Comparison of ENCODE assay signal across 27 cellular contexts in the genomic region with DNA sequence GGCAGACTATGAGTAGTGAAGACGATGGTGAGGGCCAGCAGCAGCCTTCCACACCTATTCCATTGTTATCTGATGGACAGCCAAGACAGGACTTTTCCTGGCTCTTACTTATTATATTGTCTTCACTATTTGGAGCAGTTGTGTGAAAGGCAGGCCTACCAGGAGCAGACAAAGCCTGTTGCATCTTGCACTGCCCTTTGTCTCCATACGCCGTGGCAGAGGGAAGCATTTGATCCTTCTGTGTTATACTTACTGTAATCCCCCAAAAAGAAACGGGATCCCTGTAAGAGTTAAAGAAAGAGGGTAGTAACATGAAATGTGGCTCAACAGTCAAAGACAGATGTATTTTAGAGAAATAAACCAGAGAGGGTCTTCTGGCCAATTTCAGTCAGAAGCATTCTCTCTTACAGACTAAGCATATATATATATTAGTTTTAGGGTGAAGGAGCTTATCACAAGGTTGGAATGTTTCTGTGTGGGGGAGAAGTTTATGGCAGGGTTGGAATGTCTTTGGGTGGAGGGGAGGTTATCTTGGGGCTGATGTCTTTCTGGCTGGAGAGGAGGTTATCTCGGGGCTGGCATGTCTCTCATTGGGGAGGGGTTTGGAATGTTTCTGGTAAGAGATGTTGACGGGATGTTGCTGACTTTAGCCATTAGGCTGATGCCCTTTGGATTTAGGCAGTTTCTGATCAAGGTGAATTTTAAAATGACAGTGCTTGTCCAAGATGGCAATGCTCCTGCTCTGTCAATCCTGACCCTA. TPM values are rescaled to one million over a fixed set of nuclear protein-coding genes. Genes with fewer than 3 reads are reported as not detected.
DNase-seq lines count a peak whose midpoint lies in the region; ATAC-seq and TF ChIP-seq lines count a peak whose summit lies in the region.
"Had no signal": no experiment of that assay in that cellular context is flagged by ENCODE, and none has a peak within 500 bp of the region (broad histone marks: within the 10 kb centered on the region; RNA-seq: fewer than 3 reads in every experiment).

No MANE protein-coding gene starts in this region.

- H3K36me3 ChIP-seq in endodermal cell (ENCODE audit: control insufficient read depth, insufficient read depth, low read length), result no peaks in the 10 kb centered on the region
- H3K36me3 ChIP-seq in smooth muscle cell (ENCODE audit: low read depth), result no peaks in the 10 kb centered on the region
- H3K36me3 ChIP-seq: BLaER1 had no signal

- H3K4me1 ChIP-seq in endodermal cell (ENCODE audit: control insufficient read depth, insufficient read depth, low read length) (no peaks in the 10 kb centered on the region), smooth muscle cell (ENCODE audit: low read depth) (peaks cover 15% of the 10 kb centered on the region)
- H3K4me1 ChIP-seq: BLaER1 had no signal

- H3K4me2 ChIP-seq in smooth muscle cell, result no peak overlapping the region
- H3K4me2 ChIP-seq: BLaER1, SK-N-SH had no signal

- H3K9me3 Mint-ChIP-seq in endodermal cell (no peaks in the 10 kb centered on the region), mesothelial cell of epicardium (peaks cover 3% of the 10 kb centered on the region)
- H3K9me3 Mint-ChIP-seq: CD4-positive, alpha-beta T cell had no signal

- H4K20me1 ChIP-seq in smooth muscle cell (ENCODE audit: low read depth), result no peaks in the 10 kb centered on the region
- H4K20me1 ChIP-seq: BLaER1 had no signal

- H3K27me3 ChIP-seq in endodermal cell (ENCODE audit: control insufficient read depth, insufficient read depth, low read length, poor library complexity, severe bottlenecking), result no peaks in the 10 kb centered on the region
- no peaks in the 10 kb centered on the region for H3K27me3 ChIP-seq in smooth muscle cell (ENCODE audit: low read depth)
- H3K27me3 ChIP-seq: BLaER1 had no signal

- no peak overlapping the region for H3K9ac ChIP-seq in endodermal cell (ENCODE audit: extremely low read depth, low read length, poor library complexity, severe bottlenecking)
- H3K9ac ChIP-seq in smooth muscle cell (ENCODE audit: low read depth), result no peak overlapping the region
- H3K9ac ChIP-seq: BLaER1, SK-N-SH had no signal

- WGBS in endodermal cell (ENCODE audit: insufficient coverage in 1 of 2, insufficient read length in 1 of 2), 2 experiments, result 90 to 94% methylated on average over 3 to 6 of the region's 6 CpGs
- WGBS in smooth muscle cell (ENCODE audit: low lambda C conversion rate), result 43% methylated on average over 6 of the region's 6 CpGs

- no peaks in the 10 kb centered on the region for H3K36me3 Mint-ChIP-seq in endodermal cell (ENCODE audit: low read depth)
- no peaks in the 10 kb centered on the region for H3K36me3 Mint-ChIP-seq in mesothelial cell of epicardium

- POLR2A ChIA-PET in RWPE1 (lab: Yijun Ruan, JAX; ENCODE audit: low non-redundant PET), result no interaction called here

- H3F3A ChIP-seq in smooth muscle cell (ENCODE audit: low read depth), result no peaks in the 10 kb centered on the region

- H3K27me3 Mint-ChIP-seq in endodermal cell (ENCODE audit: insufficient read depth) (peaks cover 3% of the 10 kb centered on the region), mesothelial cell of epicardium (ENCODE audit: low read depth) (no peaks in the 10 kb centered on the region)

- no peaks in the 10 kb centered on the region for H3K79me2 ChIP-seq in smooth muscle cell (ENCODE audit: low read depth)

- H3K9me3 ChIP-seq in endodermal cell (ENCODE audit: control insufficient read depth, low read length) (no peaks in the 10 kb centered on the region), smooth muscle cell (replicated peaks; ENCODE audit: low read depth) (no peaks in the 10 kb centered on the region)
- H3K9me3 ChIP-seq: BLaER1, SK-N-SH had no signal

- no peak for ATAC-seq in GM21619 (IDR thresholded peaks at IDR 0.05; ENCODE audit: unreplicated experiment)
- ATAC-seq: PC-3 had no signal

- H3K27ac ChIP-seq in endodermal cell (ENCODE audit: low read depth, low read length), result no peak overlapping the region
- no peak overlapping the region for H3K27ac ChIP-seq in smooth muscle cell (ENCODE audit: low read depth)
- no peak overlapping the region for H3K27ac ChIP-seq in RWPE1
- H3K27ac ChIP-seq: BLaER1 had no signal

- H3K27ac Mint-ChIP-seq in endodermal cell (no peak overlapping the region), mesothelial cell of epicardium (peak overlapping the region; percentile 75)
- H3K27ac Mint-ChIP-seq: CD4-positive, alpha-beta T cell had no signal

- TF ChIP-seq CTCF in endodermal cell (conservative IDR thresholded peaks at IDR 0.05) (no peak), mesothelial cell of epicardium (IDR thresholded peaks at IDR 0.05; ENCODE audit: unreplicated experiment) (no peak), smooth muscle cell (IDR thresholded peaks at IDR 0.05; ENCODE audit: borderline replicate concordance, insufficient read depth, poor library complexity, severe bottlenecking) (no peak), RWPE1 (conservative IDR thresholded peaks at IDR 0.05; ENCODE audit: low read depth) (no peak)

- CTCF ChIA-PET in RWPE1 (lab: Yijun Ruan, JAX), result no interaction called here

- peak overlapping the region; percentile 45 for H2AFZ ChIP-seq in smooth muscle cell (ENCODE audit: low read depth)

- H3K4me3 Mint-ChIP-seq in endodermal cell (no peak overlapping the region), mesothelial cell of epicardium (no peak overlapping the region)
- H3K4me3 Mint-ChIP-seq: CD4-positive, alpha-beta T cell had no signal

- DNase-seq in NCI-H226, result peak; percentile 93
- DNase-seq in endodermal cell, result peak; percentile 48
- DNase-seq in mesothelial cell of epicardium (ENCODE audit: low spot score in 2 of 2, unreplicated experiment in 2 of 2), result no peak
- DNase-seq in smooth muscle cell (lab: John Stamatoyannopoulos, UW; ENCODE audit: unreplicated experiment), result no peak
- no peak for DNase-seq in RWPE1 (ENCODE audit: low spot score)
- no peak for DNase-seq in stimulated activated CD4-positive, alpha-beta T cell treated with anti-CD3 and anti-CD28 coated beads, Interleukin-2, amount 100 ng/mL, for 48 hours
- DNase-seq in NCI-H1092 treated with DMSO at 0.1 percent for 48 hours (lab: John Stamatoyannopoulos, UW), result no peak
- DNase-seq: ACHN; CD4-positive, alpha-beta T cell; COR-L47; DMS 273 treated with DMSO at 0.1 percent for 48 hours; DND-41; Karpas-422; MV-4-11; NCI-H1694; NCI-H2081; NCI-H2171; NCI-H446; NCI-H526; PC-3; SHP77 treated with DMSO at 0.1 percent for 48 hours; SK-N-SH had no signal

- H3K4me3 ChIP-seq in endodermal cell (ENCODE audit: low read length) (no peak overlapping the region), smooth muscle cell (no peak overlapping the region)
- H3K4me3 ChIP-seq: BLaER1 had no signal

- H3K4me1 Mint-ChIP-seq in endodermal cell (peaks cover 10% of the 10 kb centered on the region), mesothelial cell of epicardium (peaks cover 42% of the 10 kb centered on the region)

RNA-seq across cellular contexts. Expression of a gene that starts 23.4 kb away (rescaled TPM):
- total RNA-seq in endodermal cell (not detected), mesothelial cell of epicardium (not detected in 3 replicates), smooth muscle cell (1.7 and 2.9 TPM in 2 replicates)
- polyA plus RNA-seq in endodermal cell (2013, experiment 1 of 2), result not detected
- polyA plus RNA-seq in endodermal cell (2013, experiment 2 of 2), result not detected
- polyA plus RNA-seq in smooth muscle cell, result 1.8 and 4.8 TPM in 2 replicates
- total RNA-seq: CD4-positive, alpha-beta T cell; G401; M059J; PC-3; RPMI7951 had no signal
- polyA plus RNA-seq: SK-N-SH had no signal

Comparison
In these comparisons a context has a peak if more than half of its experiments do, and no peak if none do; other contexts are left out.
1. DNase-seq: peak in NCI-H226 (single experiment) and endodermal cell (single experiment); none in mesothelial cell of epicardium (0 of 2), smooth muscle cell (single experiment), RWPE1 (single experiment), stimulated activated CD4-positive, alpha-beta T cell treated with anti-CD3 and anti-CD28 coated beads, Interleukin-2, amount 100 ng/mL, for 48 hours (0 of 2) and NCI-H1092 treated with DMSO at 0.1 percent for 48 hours (single experiment).